ENCODE assay signal across 8 cellular contexts in genomic region chr2:240604291-240604938, GRCh38. TPM values are rescaled to one million over a fixed set of nuclear protein-coding genes. Genes with fewer than 3 reads are reported as not detected.
DNase-seq lines count a peak whose midpoint lies in the region; TF ChIP-seq lines count a peak whose summit lies in the region.

No MANE protein-coding gene starts in this region.

- in situ Hi-C loops in transverse colon (cut with MboI; ENCODE audit: low pct_ligation_motif_present in 1 of 4, low pct_unique_long_range_greater_than_20kb in 1 of 4, low sequenced_read_pairs in 3 of 4), result no loop called here

- H3K4me3 ChIP-seq in OCI-LY1 (ENCODE audit: low read depth, low read length, poor library complexity, severe bottlenecking), result no peak overlapping the region
- no peak overlapping the region for H3K4me3 ChIP-seq in liver (ENCODE audit: low read depth in 1 of 3, low read length in 3 of 3)
- H3K4me3 ChIP-seq in transverse colon, result peak overlapping the region in 1 of 4 donors; percentile 53

- H3K27me3 ChIP-seq in OCI-LY1 (ENCODE audit: insufficient read depth, low read length) (no peaks in the 10 kb centered on the region), liver (ENCODE audit: control insufficient read depth in 4 of 4, insufficient read depth in 4 of 4, low read length in 3 of 4) (no peaks in the 10 kb centered on the region), transverse colon (no peaks in the 10 kb centered on the region)

- H3K27ac Mint-ChIP-seq in activated T-cell treated with anti-CD3 and anti-CD28 coated beads, Interleukin-2, amount 50 U/mL, for 24 hours, result no peak overlapping the region

- no peak overlapping the region for H3K27ac ChIP-seq in OCI-LY1 (ENCODE audit: low read depth, low read length, poor library complexity, severe bottlenecking)
- peak overlapping the region in 1 of 2 donors; percentile 16 for H3K27ac ChIP-seq in liver (ENCODE audit: low read depth in 1 of 2, low read length in 2 of 2)
- peak overlapping the region; percentile 89 to 92 (median 90) for H3K27ac ChIP-seq in transverse colon

- H3K36me3 Mint-ChIP-seq in activated T-cell treated with anti-CD3 and anti-CD28 coated beads, Interleukin-2, amount 50 U/mL, for 24 hours (ENCODE audit: low read depth), result peaks cover 22% of the 10 kb centered on the region

- H3K36me3 ChIP-seq in OCI-LY1 (ENCODE audit: insufficient read depth, low read length) (no peaks in the 10 kb centered on the region), liver (ENCODE audit: control insufficient read depth in 4 of 4, insufficient read depth in 3 of 4, low read depth in 1 of 4, low read length in 3 of 4) (peaks cover 0 to 2% (median 1%) of the 10 kb centered on the region in 4 donors), transverse colon (no peaks in the 10 kb centered on the region)

- H3K9me2 ChIP-seq in OCI-LY1 (ENCODE audit: low read depth, low read length), result no peaks in the 10 kb centered on the region

- H3K4me1 Mint-ChIP-seq in activated T-cell treated with anti-CD3 and anti-CD28 coated beads, Interleukin-2, amount 50 U/mL, for 24 hours (ENCODE audit: low read depth), result peaks cover 4% of the 10 kb centered on the region

- DNase-seq in activated T-cell treated with anti-CD3 and anti-CD28 coated beads, Interleukin-2, amount 50 U/mL, for 24 hours, result peak; percentile 32
- DNase-seq in activated T-cell treated with anti-CD3 and anti-CD28 coated beads for 4 hours (no peak), dermis microvascular lymphatic vessel endothelial cell (ENCODE audit: low read depth in 2 of 2) (peak; percentile 84 to 87), transverse colon (peak; percentile 82), amniotic stem cell (lab: John Stamatoyannopoulos, UW) (no peak)
- DNase-seq in stimulated activated CD4-positive, alpha-beta T cell treated with anti-CD3 and anti-CD28 coated beads, Interleukin-1b, Interleukin-23, amount 100 ng/mL, for 48 hours, result no peak

- TF ChIP-seq EP300 in transverse colon (IDR thresholded peaks at IDR 0.05; ENCODE audit: low read depth), result no peak

- no peaks in the 10 kb centered on the region for H3K9me3 ChIP-seq in OCI-LY1 (ENCODE audit: low read length)
- H3K9me3 ChIP-seq in liver (ENCODE audit: control insufficient read depth in 4 of 4, low read length in 3 of 4), result no peaks in the 10 kb centered on the region
- no peaks in the 10 kb centered on the region for H3K9me3 ChIP-seq in transverse colon

- no peaks in the 10 kb centered on the region for H4K20me1 ChIP-seq in OCI-LY1 (ENCODE audit: insufficient read depth, low read length)

- no peak overlapping the region for H2AFZ ChIP-seq in OCI-LY1 (ENCODE audit: low read length)

- peak; percentile 76 to 80 for TF ChIP-seq RAD21 in liver (IDR thresholded peaks at IDR 0.05)

- intact Hi-C loops in transverse colon (cut with DNase I; ENCODE audit: low total_unique reads), result no loop called here

- H3K9ac ChIP-seq in OCI-LY1 (ENCODE audit: low read length) (no peak overlapping the region), liver (ENCODE audit: low read depth in 1 of 2, low read length in 2 of 2) (no peak overlapping the region)

- H3K4me1 ChIP-seq in OCI-LY1 (ENCODE audit: insufficient read depth, low read length, severe bottlenecking) (no peaks in the 10 kb centered on the region), liver (ENCODE audit: control insufficient read depth in 4 of 4, insufficient read depth in 4 of 4, low read length in 3 of 4) (peaks cover 2 to 11% (median 6%) of the 10 kb centered on the region in 4 donors), transverse colon (peaks cover 15 to 54% (median 28%) of the 10 kb centered on the region in 4 donors)

- no peaks in the 10 kb centered on the region for H3K79me2 ChIP-seq in OCI-LY1 (ENCODE audit: insufficient read depth, low read length)

- no peak overlapping the region for H3K4me3 Mint-ChIP-seq in activated T-cell treated with anti-CD3 and anti-CD28 coated beads, Interleukin-2, amount 50 U/mL, for 24 hours

- H3K27me3 Mint-ChIP-seq in activated T-cell treated with anti-CD3 and anti-CD28 coated beads, Interleukin-2, amount 50 U/mL, for 24 hours, result no peaks in the 10 kb centered on the region

- TF ChIP-seq POLR2A in transverse colon (IDR thresholded peaks at IDR 0.05), result no peak

- TF ChIP-seq CTCF in OCI-LY1 (IDR thresholded peaks at IDR 0.05; ENCODE audit: low read length), result peak; percentile 14; the same call in 1 of the 2 replicates
- peak; percentile 86 for TF ChIP-seq CTCF in liver (IDR thresholded peaks at IDR 0.05; ENCODE audit: low read depth, low read length, missing input control)
- TF ChIP-seq CTCF in transverse colon (IDR thresholded peaks at IDR 0.05), result peak; percentile 47 to 80 (median 66)

- H3F3A ChIP-seq in OCI-LY1 (ENCODE audit: insufficient read depth, low read length), result no peaks in the 10 kb centered on the region

- H3K9me3 Mint-ChIP-seq in activated T-cell treated with anti-CD3 and anti-CD28 coated beads, Interleukin-2, amount 50 U/mL, for 24 hours, result no peaks in the 10 kb centered on the region

- no peak overlapping the region for H3K4me2 ChIP-seq in OCI-LY1 (ENCODE audit: low read length)

- 25% methylated on average over 11 of the region's 11 CpGs for WGBS in liver
- 32% methylated on average over 11 of the region's 11 CpGs; no CpG with 5 or more reads in 1 of the 2 donors for WGBS in transverse colon (ENCODE audit: low coverage in 1 of 2), 2 donors

TF ChIP-seq in liver, 16 proteins besides CTCF, POLR2A, EP300 and RAD21:
- TF ChIP-seq HNF4A (conservative IDR thresholded peaks at IDR 0.05) (peak; percentile 30 to 50), REST (IDR thresholded peaks at IDR 0.05) (peak; percentile 91), RXRA (IDR thresholded peaks at IDR 0.05) (peak; percentile 16 to 50), SP1 (IDR thresholded peaks at IDR 0.05) (peak; percentile 46), NR2F2 (IDR thresholded peaks at IDR 0.05) (peak; percentile 76), ZBTB33 (IDR thresholded peaks at IDR 0.05) (no peak), GABPA (IDR thresholded peaks at IDR 0.05 in 1 of 2, conservative IDR thresholded peaks at IDR 0.05 in 1 of 2) (peak in 1 of 2 donors; percentile 62), HNF4G (IDR thresholded peaks at IDR 0.05) (no peak)

RNA-seq across cellular contexts. Expression of gene CAPN10, which starts 17.9 kb away (rescaled TPM):
- total RNA-seq in dermis microvascular lymphatic vessel endothelial cell (20.4 and 22.6 TPM in 2 replicates), liver (10 to 100 TPM in 1 of 2 donors, 1 to 10 TPM in 1; 5.3 to 11.3 TPM), transverse colon (100 to 1,000 TPM in 1 of 4 donors, 10 to 100 TPM in 3; 41.9 to 118 (median 48.7) TPM)
- 1 to 10 TPM; 4.8 to 7.6 TPM for polyA plus RNA-seq in liver

RNA-seq across cellular contexts. Expression of gene GPR35, which starts 20.9 kb away (rescaled TPM):
- 0.13 TPM in 2 replicates for total RNA-seq in dermis microvascular lymphatic vessel endothelial cell
- 1 to 10 TPM in 1 of 2 donors, under 1 TPM in 1; 0.50 to 2.4 TPM for total RNA-seq in liver
- polyA plus RNA-seq in liver, result under 1 TPM; 0.30 to 0.38 TPM
- total RNA-seq in transverse colon, result 100 to 1,000 TPM in 3 of 4 donors, 10 to 100 TPM in 1; 91.1 to 244 (median 136) TPM

RNA-seq across cellular contexts. Expression of gene RNPEPL1, which starts 36.1 kb away (rescaled TPM):
- 16.2 and 38.6 TPM in 2 replicates for total RNA-seq in dermis microvascular lymphatic vessel endothelial cell
- 10 to 100 TPM; 26.1 to 32.8 TPM for total RNA-seq in liver
- 10 to 100 TPM; 24.8 to 43.9 TPM for polyA plus RNA-seq in liver
- 100 to 1,000 TPM; 118 to 208 (median 151) TPM for total RNA-seq in transverse colon

RNA-seq across cellular contexts. Expression of gene DUSP28, which starts 44.3 kb away (rescaled TPM):
- 1.4 and 1.8 TPM in 2 replicates for total RNA-seq in dermis microvascular lymphatic vessel endothelial cell
- total RNA-seq in liver, result 1 to 10 TPM; 1.9 to 3.5 TPM
- 1 to 10 TPM; 2.4 to 4.1 TPM for polyA plus RNA-seq in liver
- 10 to 100 TPM in 1 of 4 donors, 1 to 10 TPM in 3; 3.4 to 10.8 (median 6.2) TPM for total RNA-seq in transverse colon

RNA-seq across cellular contexts. Expression of gene ANKMY1, which starts 46.6 kb away (rescaled TPM):
- total RNA-seq in dermis microvascular lymphatic vessel endothelial cell (3.2 and 6.2 TPM in 2 replicates), liver (10 to 100 TPM in 1 of 2 donors, 1 to 10 TPM in 1; 5.4 to 12.8 TPM), transverse colon (10 to 100 TPM; 15.1 to 64.0 (median 27.5) TPM)
- polyA plus RNA-seq in liver, result 1 to 10 TPM; 2.5 to 3.0 TPM

Comparison
In these comparisons a context has a peak if more than half of its experiments do, and no peak if none do; other contexts are left out.
1. DNase-seq: peak in activated T-cell treated with anti-CD3 and anti-CD28 coated beads, Interleukin-2, amount 50 U/mL, for 24 hours (single experiment), dermis microvascular lymphatic vessel endothelial cell (2 of 2) and transverse colon (single experiment); none in activated T-cell treated with anti-CD3 and anti-CD28 coated beads for 4 hours (single experiment), stimulated activated CD4-positive, alpha-beta T cell treated with anti-CD3 and anti-CD28 coated beads, Interleukin-1b, Interleukin-23, amount 100 ng/mL, for 48 hours (single experiment) and amniotic stem cell (single experiment).
2. CTCF ChIP-seq: peak in every context shown above with its lines; median percentile 86 in liver; 66 in transverse colon; 14 in OCI-LY1.
3. RNA of gene GPR35, which starts 20.9 kb away (total RNA-seq): 91.1 to 244 TPM in transverse colon; 0.50 to 2.4 TPM in liver and 0.13 TPM in dermis microvascular lymphatic vessel endothelial cell; every median in the first group is over 10 times any median in the second.